In genomic region chr3:191927183-191927817, GRCh38 we compare ENCODE assay signal across 1 cellular context.
A peak's percentile ranks its signal among the peaks of the same experiment; 100 is the strongest.
TF ChIP-seq lines count a peak whose summit lies in the region.

No MANE protein-coding gene starts in this region.

TF ChIP-seq in H1, 55 proteins besides CTCF, POLR2A, EP300 and RAD21:
- TF ChIP-seq TAF1 (IDR thresholded peaks at IDR 0.05; ENCODE audit: low read depth, low read length) (peak; percentile 83), TBP (IDR thresholded peaks at IDR 0.05; ENCODE audit: low read depth, low read length) (peak; percentile 70), POLR2AphosphoS5 (IDR thresholded peaks at IDR 0.05; ENCODE audit: low read depth, low read length) (peak; percentile 46), PHF8 (conservative IDR thresholded peaks at IDR 0.05; ENCODE audit: low read depth, low read length) (0 out of 2 replicates have a peak, but pooled peaks have one; percentile 30), TAF7 (optimal IDR thresholded peaks at IDR 0.05; ENCODE audit: borderline replicate concordance, low read depth, low read length) (peak; percentile 15), SP1 (IDR thresholded peaks at IDR 0.05; ENCODE audit: low read depth, low read length) (0 out of 2 replicates have a peak, but pooled peaks have one; percentile 36), YY1 (IDR thresholded peaks at IDR 0.05; ENCODE audit: low read depth, low read length) (peak; percentile 71)
